In the genomic region with DNA sequence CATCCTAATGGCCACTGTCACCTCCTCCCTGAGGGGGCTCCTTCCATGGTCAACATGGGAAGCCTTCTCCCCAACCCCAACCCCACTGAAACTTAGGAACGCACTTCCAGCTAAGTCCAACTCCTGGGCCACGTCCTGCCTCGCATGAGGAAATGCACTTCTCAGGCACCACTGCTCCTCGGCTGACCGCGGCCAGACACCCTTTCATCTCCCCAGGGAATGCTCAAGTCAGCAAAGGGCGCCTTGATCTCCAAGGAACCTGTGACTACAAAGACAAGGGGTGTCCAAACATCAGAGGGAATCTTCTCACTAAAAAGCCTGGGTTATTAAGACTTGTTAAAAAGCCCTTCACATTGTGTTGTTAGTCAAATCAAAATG, we compare ENCODE assay signal across 1 cellular context.
TF ChIP-seq lines count a peak whose summit lies in the region.

No MANE protein-coding gene starts in this region.

TF ChIP-seq in IMR-90, 13 proteins besides CTCF, POLR2A, EP300 and RAD21 (continued from another document):
- TF ChIP-seq, protein P1, sequence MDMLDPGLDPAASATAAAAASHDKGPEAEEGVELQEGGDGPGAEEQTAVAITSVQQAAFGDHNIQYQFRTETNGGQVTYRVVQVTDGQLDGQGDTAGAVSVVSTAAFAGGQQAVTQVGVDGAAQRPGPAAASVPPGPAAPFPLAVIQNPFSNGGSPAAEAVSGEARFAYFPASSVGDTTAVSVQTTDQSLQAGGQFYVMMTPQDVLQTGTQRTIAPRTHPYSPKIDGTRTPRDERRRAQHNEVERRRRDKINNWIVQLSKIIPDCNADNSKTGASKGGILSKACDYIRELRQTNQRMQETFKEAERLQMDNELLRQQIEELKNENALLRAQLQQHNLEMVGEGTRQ (IDR thresholded peaks at IDR 0.05; ENCODE audit: low read depth, low read length), result no peak
- no peak for TF ChIP-seq MAZ (IDR thresholded peaks at IDR 0.05; ENCODE audit: borderline replicate concordance, low read depth, low read length)
TF ChIP-seq in IMR-90: peak in this region for 0.
